1 cellular context compared by ENCODE assay signal in the genomic region with DNA sequence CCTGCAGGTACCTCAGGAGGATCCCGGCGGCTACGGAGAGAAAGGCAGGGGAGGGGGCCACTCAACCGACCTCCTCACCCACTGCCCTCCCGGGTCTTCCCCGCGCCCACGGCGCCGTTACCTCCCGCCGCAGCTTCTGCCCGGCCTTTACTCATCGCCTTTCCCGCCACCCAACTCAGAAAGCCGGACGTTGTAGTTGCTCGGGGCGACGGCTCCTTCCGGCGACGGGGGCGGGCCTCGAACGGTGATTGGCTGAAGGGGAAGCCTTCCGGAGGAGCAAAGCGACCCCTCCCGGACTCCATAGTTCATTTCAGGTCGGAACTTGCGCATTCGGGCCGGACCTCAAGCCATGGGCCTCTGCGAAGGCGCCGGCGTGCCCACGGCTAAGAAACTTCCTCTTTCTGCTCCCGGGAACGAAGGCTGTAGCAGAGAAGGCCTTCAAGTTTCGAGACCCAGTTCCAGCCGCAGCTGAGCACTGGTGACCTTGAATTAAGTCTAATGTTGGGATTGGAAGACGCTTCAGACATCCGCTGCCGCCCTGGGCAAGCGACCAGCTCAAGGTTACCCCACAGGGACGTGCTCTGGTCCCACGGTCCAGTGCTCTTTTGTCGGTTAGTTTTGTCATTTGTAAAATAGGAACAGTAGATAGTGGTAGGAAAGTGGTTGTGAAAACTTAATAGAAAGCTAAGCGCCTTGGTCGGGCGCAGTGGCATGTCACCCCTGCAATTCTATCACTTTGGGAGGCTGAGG.
TF ChIP-seq lines count a peak whose summit lies in the region.

Gene PSMC3IP, minus strand, starts transcription at position 198 of the 750 bp plus-strand sequence. Its CDS starts 43 bp downstream, at position 155.

TF ChIP-seq in K562, 482 proteins besides CTCF, POLR2A, EP300 and RAD21 (continued from another document and continues in another):
- TF ChIP-seq, protein P1, sequence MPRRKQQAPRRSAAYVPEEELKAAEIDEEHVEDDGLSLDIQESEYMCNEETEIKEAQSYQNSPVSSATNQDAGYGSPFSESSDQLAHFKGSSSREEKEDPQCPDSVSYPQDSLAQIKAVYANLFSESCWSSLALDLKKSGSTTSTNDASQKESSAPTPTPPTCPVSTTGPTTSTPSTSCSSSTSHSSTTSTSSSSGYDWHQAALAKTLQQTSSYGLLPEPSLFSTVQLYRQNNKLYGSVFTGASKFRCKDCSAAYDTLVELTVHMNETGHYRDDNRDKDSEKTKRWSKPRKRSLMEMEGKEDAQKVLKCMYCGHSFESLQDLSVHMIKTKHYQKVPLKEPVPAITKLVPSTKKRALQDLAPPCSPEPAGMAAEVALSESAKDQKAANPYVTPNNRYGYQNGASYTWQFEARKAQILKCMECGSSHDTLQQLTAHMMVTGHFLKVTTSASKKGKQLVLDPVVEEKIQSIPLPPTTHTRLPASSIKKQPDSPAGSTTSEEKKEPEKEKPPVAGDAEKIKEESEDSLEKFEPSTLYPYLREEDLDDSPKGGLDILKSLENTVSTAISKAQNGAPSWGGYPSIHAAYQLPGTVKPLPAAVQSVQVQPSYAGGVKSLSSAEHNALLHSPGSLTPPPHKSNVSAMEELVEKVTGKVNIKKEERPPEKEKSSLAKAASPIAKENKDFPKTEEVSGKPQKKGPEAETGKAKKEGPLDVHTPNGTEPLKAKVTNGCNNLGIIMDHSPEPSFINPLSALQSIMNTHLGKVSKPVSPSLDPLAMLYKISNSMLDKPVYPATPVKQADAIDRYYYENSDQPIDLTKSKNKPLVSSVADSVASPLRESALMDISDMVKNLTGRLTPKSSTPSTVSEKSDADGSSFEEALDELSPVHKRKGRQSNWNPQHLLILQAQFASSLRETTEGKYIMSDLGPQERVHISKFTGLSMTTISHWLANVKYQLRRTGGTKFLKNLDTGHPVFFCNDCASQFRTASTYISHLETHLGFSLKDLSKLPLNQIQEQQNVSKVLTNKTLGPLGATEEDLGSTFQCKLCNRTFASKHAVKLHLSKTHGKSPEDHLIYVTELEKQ (CRISPR knock-in tag; IDR thresholded peaks at IDR 0.05): no peak
- TF ChIP-seq ZNF436 (CRISPR knock-in tag; IDR thresholded peaks at IDR 0.05) (no peak), ZBTB34 (CRISPR knock-in tag; IDR thresholded peaks at IDR 0.05) (no peak), ZNF184 (CRISPR knock-in tag; IDR thresholded peaks at IDR 0.05) (no peak), SREBF1 (IDR thresholded peaks at IDR 0.05; ENCODE audit: borderline replicate concordance, low read depth, low read length) (no peak), ZEB2 (IDR thresholded peaks at IDR 0.05) (no peak), PCBP1 (IDR thresholded peaks at IDR 0.05; ENCODE audit: low read depth, low read length, poor library complexity, severe bottlenecking) (no peak), ZFP1 (CRISPR knock-in tag; IDR thresholded peaks at IDR 0.05) (no peak), NR1H2 (CRISPR knock-in tag; IDR thresholded peaks at IDR 0.05) (no peak), RBM15 (IDR thresholded peaks at IDR 0.05; ENCODE audit: insufficient read depth, low read length) (no peak), MYBL2 (IDR thresholded peaks at IDR 0.05; ENCODE audit: low read depth) (no peak), MYBL2 (CRISPR knock-in tag; IDR thresholded peaks at IDR 0.05; ENCODE audit: borderline replicate concordance) (no peak), FOXJ3 (CRISPR knock-in tag; IDR thresholded peaks at IDR 0.05) (no peak), ZNF133 (CRISPR knock-in tag; IDR thresholded peaks at IDR 0.05) (no peak), GABPA (tag; conservative IDR thresholded peaks at IDR 0.05; ENCODE audit: low read depth) (peak; percentile 97), SRF (CRISPR knock-in tag; IDR thresholded peaks at IDR 0.05) (peak in 1 of 2 experiments; percentile 81; a peak in 2 of 4 replicates), MIER1 (IDR thresholded peaks at IDR 0.05; ENCODE audit: low read depth) (no peak), PHF21A (IDR thresholded peaks at IDR 0.05; ENCODE audit: borderline replicate concordance, low read depth) (no peak), CBX5 (IDR thresholded peaks at IDR 0.05; ENCODE audit: borderline replicate concordance, low read depth) (no peak), KLF6 (CRISPR knock-in tag; IDR thresholded peaks at IDR 0.05; ENCODE audit: borderline replicate concordance) (peak; percentile 25; the same call in 1 of the 2 replicates), CREM (IDR thresholded peaks at IDR 0.05; ENCODE audit: low read depth) (peak; percentile 89), NR3C1 (CRISPR knock-in tag; IDR thresholded peaks at IDR 0.05) (no peak), ZNF507 (tag; conservative IDR thresholded peaks at IDR 0.05) (no peak), CAMTA2 (CRISPR knock-in tag; conservative IDR thresholded peaks at IDR 0.05) (no peak), CHCHD3 (CRISPR knock-in tag; IDR thresholded peaks at IDR 0.05) (no peak), ZNF277 (CRISPR knock-in tag; IDR thresholded peaks at IDR 0.05; ENCODE audit: borderline replicate concordance) (no peak), ZNF76 (CRISPR knock-in tag; IDR thresholded peaks at IDR 0.05; ENCODE audit: borderline replicate concordance) (no peak)
- TF ChIP-seq, protein P2, sequence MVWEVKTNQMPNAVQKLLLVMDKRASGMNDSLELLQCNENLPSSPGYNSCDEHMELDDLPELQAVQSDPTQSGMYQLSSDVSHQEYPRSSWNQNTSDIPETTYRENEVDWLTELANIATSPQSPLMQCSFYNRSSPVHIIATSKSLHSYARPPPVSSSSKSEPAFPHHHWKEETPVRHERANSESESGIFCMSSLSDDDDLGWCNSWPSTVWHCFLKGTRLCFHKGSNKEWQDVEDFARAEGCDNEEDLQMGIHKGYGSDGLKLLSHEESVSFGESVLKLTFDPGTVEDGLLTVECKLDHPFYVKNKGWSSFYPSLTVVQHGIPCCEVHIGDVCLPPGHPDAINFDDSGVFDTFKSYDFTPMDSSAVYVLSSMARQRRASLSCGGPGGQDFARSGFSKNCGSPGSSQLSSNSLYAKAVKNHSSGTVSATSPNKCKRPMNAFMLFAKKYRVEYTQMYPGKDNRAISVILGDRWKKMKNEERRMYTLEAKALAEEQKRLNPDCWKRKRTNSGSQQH (CRISPR knock-in tag; IDR thresholded peaks at IDR 0.05): no peak
- TF ChIP-seq, protein P3, sequence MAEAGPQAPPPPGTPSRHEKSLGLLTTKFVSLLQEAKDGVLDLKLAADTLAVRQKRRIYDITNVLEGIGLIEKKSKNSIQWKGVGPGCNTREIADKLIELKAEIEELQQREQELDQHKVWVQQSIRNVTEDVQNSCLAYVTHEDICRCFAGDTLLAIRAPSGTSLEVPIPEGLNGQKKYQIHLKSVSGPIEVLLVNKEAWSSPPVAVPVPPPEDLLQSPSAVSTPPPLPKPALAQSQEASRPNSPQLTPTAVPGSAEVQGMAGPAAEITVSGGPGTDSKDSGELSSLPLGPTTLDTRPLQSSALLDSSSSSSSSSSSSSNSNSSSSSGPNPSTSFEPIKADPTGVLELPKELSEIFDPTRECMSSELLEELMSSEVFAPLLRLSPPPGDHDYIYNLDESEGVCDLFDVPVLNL (CRISPR knock-in tag; IDR thresholded peaks at IDR 0.05; ENCODE audit: low read depth): peak; percentile 85; the same call in 1 of the 2 replicates
- TF ChIP-seq, protein P4, sequence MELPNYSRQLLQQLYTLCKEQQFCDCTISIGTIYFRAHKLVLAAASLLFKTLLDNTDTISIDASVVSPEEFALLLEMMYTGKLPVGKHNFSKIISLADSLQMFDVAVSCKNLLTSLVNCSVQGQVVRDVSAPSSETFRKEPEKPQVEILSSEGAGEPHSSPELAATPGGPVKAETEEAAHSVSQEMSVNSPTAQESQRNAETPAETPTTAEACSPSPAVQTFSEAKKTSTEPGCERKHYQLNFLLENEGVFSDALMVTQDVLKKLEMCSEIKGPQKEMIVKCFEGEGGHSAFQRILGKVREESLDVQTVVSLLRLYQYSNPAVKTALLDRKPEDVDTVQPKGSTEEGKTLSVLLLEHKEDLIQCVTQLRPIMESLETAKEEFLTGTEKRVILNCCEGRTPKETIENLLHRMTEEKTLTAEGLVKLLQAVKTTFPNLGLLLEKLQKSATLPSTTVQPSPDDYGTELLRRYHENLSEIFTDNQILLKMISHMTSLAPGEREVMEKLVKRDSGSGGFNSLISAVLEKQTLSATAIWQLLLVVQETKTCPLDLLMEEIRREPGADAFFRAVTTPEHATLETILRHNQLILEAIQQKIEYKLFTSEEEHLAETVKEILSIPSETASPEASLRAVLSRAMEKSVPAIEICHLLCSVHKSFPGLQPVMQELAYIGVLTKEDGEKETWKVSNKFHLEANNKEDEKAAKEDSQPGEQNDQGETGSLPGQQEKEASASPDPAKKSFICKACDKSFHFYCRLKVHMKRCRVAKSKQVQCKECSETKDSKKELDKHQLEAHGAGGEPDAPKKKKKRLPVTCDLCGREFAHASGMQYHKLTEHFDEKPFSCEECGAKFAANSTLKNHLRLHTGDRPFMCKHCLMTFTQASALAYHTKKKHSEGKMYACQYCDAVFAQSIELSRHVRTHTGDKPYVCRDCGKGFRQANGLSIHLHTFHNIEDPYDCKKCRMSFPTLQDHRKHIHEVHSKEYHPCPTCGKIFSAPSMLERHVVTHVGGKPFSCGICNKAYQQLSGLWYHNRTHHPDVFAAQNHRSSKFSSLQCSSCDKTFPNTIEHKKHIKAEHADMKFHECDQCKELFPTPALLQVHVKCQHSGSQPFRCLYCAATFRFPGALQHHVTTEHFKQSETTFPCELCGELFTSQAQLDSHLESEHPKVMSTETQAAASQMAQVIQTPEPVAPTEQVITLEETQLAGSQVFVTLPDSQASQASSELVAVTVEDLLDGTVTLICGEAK (IDR thresholded peaks at IDR 0.05): peak; percentile 97
- TF ChIP-seq, protein P4 (CRISPR knock-in tag; IDR thresholded peaks at IDR 0.05): no peak
- TF ChIP-seq, protein P5, sequence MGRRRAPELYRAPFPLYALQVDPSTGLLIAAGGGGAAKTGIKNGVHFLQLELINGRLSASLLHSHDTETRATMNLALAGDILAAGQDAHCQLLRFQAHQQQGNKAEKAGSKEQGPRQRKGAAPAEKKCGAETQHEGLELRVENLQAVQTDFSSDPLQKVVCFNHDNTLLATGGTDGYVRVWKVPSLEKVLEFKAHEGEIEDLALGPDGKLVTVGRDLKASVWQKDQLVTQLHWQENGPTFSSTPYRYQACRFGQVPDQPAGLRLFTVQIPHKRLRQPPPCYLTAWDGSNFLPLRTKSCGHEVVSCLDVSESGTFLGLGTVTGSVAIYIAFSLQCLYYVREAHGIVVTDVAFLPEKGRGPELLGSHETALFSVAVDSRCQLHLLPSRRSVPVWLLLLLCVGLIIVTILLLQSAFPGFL (CRISPR knock-in tag; IDR thresholded peaks at IDR 0.05): no peak
- TF ChIP-seq, protein P6, sequence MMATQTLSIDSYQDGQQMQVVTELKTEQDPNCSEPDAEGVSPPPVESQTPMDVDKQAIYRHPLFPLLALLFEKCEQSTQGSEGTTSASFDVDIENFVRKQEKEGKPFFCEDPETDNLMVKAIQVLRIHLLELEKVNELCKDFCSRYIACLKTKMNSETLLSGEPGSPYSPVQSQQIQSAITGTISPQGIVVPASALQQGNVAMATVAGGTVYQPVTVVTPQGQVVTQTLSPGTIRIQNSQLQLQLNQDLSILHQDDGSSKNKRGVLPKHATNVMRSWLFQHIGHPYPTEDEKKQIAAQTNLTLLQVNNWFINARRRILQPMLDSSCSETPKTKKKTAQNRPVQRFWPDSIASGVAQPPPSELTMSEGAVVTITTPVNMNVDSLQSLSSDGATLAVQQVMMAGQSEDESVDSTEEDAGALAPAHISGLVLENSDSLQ (IDR thresholded peaks at IDR 0.05): peak; percentile 78
